In genomic region chr10:2885276-2885955, GRCh38 we compare ENCODE assay signal across 1 cellular context.
TF ChIP-seq lines count a peak whose summit lies in the region.

No MANE protein-coding gene starts in this region.

TF ChIP-seq in HepG2, 621 proteins besides CTCF, POLR2A, EP300 and RAD21 (continued from another document):
- TF ChIP-seq CEBPB (IDR thresholded peaks at IDR 0.05; ENCODE audit: borderline replicate concordance, low read depth, low read length), result peak; percentile 69
